Comparison of ENCODE assay signal across 27 cellular contexts in the genomic region with DNA sequence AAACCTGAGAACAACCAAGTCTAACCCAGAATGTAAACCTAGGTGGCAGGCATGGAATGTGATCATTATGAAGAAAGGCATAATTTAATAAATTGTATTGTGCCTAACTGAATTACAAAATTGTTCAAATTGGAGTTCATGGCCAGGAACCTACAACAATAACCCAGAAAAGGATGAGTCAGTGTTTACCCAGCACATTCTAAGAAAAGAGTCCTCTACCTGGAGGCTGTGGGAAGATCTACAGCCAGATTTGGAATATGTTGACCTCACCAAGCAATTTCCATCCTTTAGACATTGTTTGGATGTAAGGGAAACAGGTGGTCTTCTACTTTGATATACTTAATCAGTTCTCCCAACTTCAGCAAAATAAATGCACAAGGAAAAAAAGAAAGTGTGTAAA.
A peak's percentile ranks its signal among the peaks of the same experiment; 100 is the strongest.
DNase-seq lines count a peak whose midpoint lies in the region; FAIRE-seq and TF ChIP-seq lines count a peak whose summit lies in the region.
"Had no signal": no experiment of that assay in that cellular context is flagged by ENCODE, and none has a peak within 500 bp of the region (broad histone marks: within the 10 kb centered on the region; RNA-seq: fewer than 3 reads in every experiment).

No MANE protein-coding gene starts in this region.

- no peaks in the 10 kb centered on the region for H4K20me1 ChIP-seq in mammary epithelial cell (ENCODE audit: insufficient read depth, low read length)
- H4K20me1 ChIP-seq: BLaER1 treated with 17β-estradiol and CSF1 and Interleukin-3, amounts not matched to agents 10 nM and 100 nM had no signal

- no peaks in the 10 kb centered on the region for H3K79me2 ChIP-seq in mammary epithelial cell (ENCODE audit: insufficient read depth, low read length)

- no peak for TF ChIP-seq CTCF in MCF 10A (IDR thresholded peaks at IDR 0.05; ENCODE audit: unreplicated experiment)
- no peak for TF ChIP-seq CTCF in mammary epithelial cell (conservative IDR thresholded peaks at IDR 0.05 in 1 of 2, IDR thresholded peaks at IDR 0.05 in 1 of 2; ENCODE audit: extremely low read depth in 1 of 2, insufficient read depth in 1 of 2, low read depth in 1 of 2, low read length in 2 of 2)
- TF ChIP-seq CTCF in bronchial epithelial cell (IDR thresholded peaks at IDR 0.05; ENCODE audit: insufficient read depth, low read length, severe bottlenecking) = no peak

- BruUV-seq in MCF 10A (replicated peaks; lab: Mats Ljungman, UMichigan) = no TSS peak
- BruUV-seq in mammary epithelial cell (replicated peaks; lab: Mats Ljungman, UMichigan) = no TSS peak

- CTCF ChIA-PET in MCF 10A (lab: Yijun Ruan, JAX) = no interaction called here
- CTCF ChIA-PET in mammary epithelial cell (lab: Charles Lee; ENCODE audit: low non-redundant PET) = no interaction called here

- no peak for FAIRE-seq in bronchial epithelial cell (lab: Jason Lieb, UNC)
- FAIRE-seq: D721Med, GM12891, GM18507, H54 had no signal

- H3K4me2 ChIP-seq in mammary epithelial cell (ENCODE audit: insufficient read depth, low read depth, low read length) = no peak overlapping the region
- H3K4me2 ChIP-seq: A549; BLaER1 treated with 17β-estradiol and CSF1 and Interleukin-3, amounts not matched to agents 10 nM and 100 nM had no signal

- H3K9me3 ChIP-seq in mammary epithelial cell (replicated peaks; ENCODE audit: insufficient read depth, low read length) = no peaks in the 10 kb centered on the region
- H3K9me3 ChIP-seq: A549; BE2C; BLaER1 treated with 17β-estradiol and CSF1 and Interleukin-3, amounts not matched to agents 10 nM and 100 nM; HAP-1 had no signal

- POLR2A ChIA-PET in MCF 10A (lab: Yijun Ruan, JAX) = no interaction called here

- H3K9me3 Mint-ChIP-seq in MCF 10A (ENCODE audit: unreplicated experiment) = no peaks in the 10 kb centered on the region

- intact Hi-C loops in MCF 10A (cut with micrococcal nuclease) = no loop called here
- intact Hi-C loops in mammary epithelial cell (cut with micrococcal nuclease) = no loop called here

- H2AFZ ChIP-seq in mammary epithelial cell (ENCODE audit: low read depth, low read length) = no peak overlapping the region

- H3K4me3 ChIP-seq in mammary epithelial cell (replicated peaks in 1 of 3; ENCODE audit: insufficient read depth in 1 of 3, low read depth in 2 of 3, low read length in 3 of 3) (no peak overlapping the region), bronchial epithelial cell (ENCODE audit: low read depth, low read length) (no peak overlapping the region)
- H3K4me3 ChIP-seq: A549; BLaER1 treated with 17β-estradiol and CSF1 and Interleukin-3, amounts not matched to agents 10 nM and 100 nM; HAP-1 had no signal

- H3K27me3 ChIP-seq in mammary epithelial cell (ENCODE audit: insufficient read depth, low read length) (peaks cover 3% of the 10 kb centered on the region), bronchial epithelial cell (ENCODE audit: control insufficient read depth, insufficient read depth, low read length) (no peaks in the 10 kb centered on the region)
- H3K27me3 ChIP-seq: BLaER1 treated with 17β-estradiol and CSF1 and Interleukin-3, amounts not matched to agents 10 nM and 100 nM had no signal

- H3K27ac ChIP-seq in mammary epithelial cell (ENCODE audit: insufficient read depth, low read depth, low read length) = no peak overlapping the region
- H3K27ac ChIP-seq: A549; BLaER1 treated with 17β-estradiol and CSF1 and Interleukin-3, amounts not matched to agents 10 nM and 100 nM had no signal

- in situ Hi-C loops in mammary epithelial cell (cut with MboI; ENCODE audit: low sequenced_read_pairs in 2 of 2) = no loop called here

- H3K9ac ChIP-seq in mammary epithelial cell (ENCODE audit: insufficient read depth, low read length) = no peak overlapping the region
- H3K9ac ChIP-seq: BLaER1 treated with 17β-estradiol and CSF1 and Interleukin-3, amounts not matched to agents 10 nM and 100 nM had no signal

- no peaks in the 10 kb centered on the region for H3K36me3 ChIP-seq in mammary epithelial cell (ENCODE audit: insufficient read depth, low read length)
- no peaks in the 10 kb centered on the region for H3K36me3 ChIP-seq in bronchial epithelial cell (ENCODE audit: control insufficient read depth, insufficient read depth, low read length)
- H3K36me3 ChIP-seq: BE2C; BLaER1 treated with 17β-estradiol and CSF1 and Interleukin-3, amounts not matched to agents 10 nM and 100 nM; HAP-1 had no signal

- H3K4me1 ChIP-seq in mammary epithelial cell (ENCODE audit: insufficient read depth, low read length) = no peaks in the 10 kb centered on the region
- H3K4me1 ChIP-seq: A549; BE2C; BLaER1 treated with 17β-estradiol and CSF1 and Interleukin-3, amounts not matched to agents 10 nM and 100 nM; HAP-1 had no signal

- H3K36me3 Mint-ChIP-seq in MCF 10A (ENCODE audit: insufficient read depth, unreplicated experiment) = no peaks in the 10 kb centered on the region
- H3K36me3 Mint-ChIP-seq: CD14-positive monocyte had no signal

- H3K27ac Mint-ChIP-seq in MCF 10A (ENCODE audit: low read depth, unreplicated experiment) = no peak overlapping the region
- H3K27ac Mint-ChIP-seq: CD14-positive monocyte; CD4-positive, alpha-beta T cell; CD8-positive, alpha-beta memory T cell; HFFc6 had no signal

- peaks cover 10% of the 10 kb centered on the region for H3K4me1 Mint-ChIP-seq in MCF 10A (ENCODE audit: insufficient read depth, unreplicated experiment)
- H3K4me1 Mint-ChIP-seq: CD14-positive monocyte; CD8-positive, alpha-beta memory T cell had no signal

- H3K27me3 Mint-ChIP-seq in MCF 10A (ENCODE audit: insufficient read depth, unreplicated experiment) = peaks cover 21% of the 10 kb centered on the region

- DNase-seq in MCF 10A (ENCODE audit: unreplicated experiment) (peak; percentile 39), mammary epithelial cell (no peak), NCI-H69 (lab: John Stamatoyannopoulos, UW) (peak; percentile 41), bronchial epithelial cell (ENCODE audit: low read depth) (peak; percentile 45), NK-92 (lab: John Stamatoyannopoulos, UW; ENCODE audit: unreplicated experiment) (no peak), NCI-H82 (lab: John Stamatoyannopoulos, UW) (no peak)
- no peak for DNase-seq in stimulated activated CD4-positive, alpha-beta T cell treated with anti-CD3 and anti-CD28 coated beads, Interleukin-2, amount 100 ng/mL, for 24 hours
- DNase-seq: 8988T; ACHN; AML-193; BE2C; CD4-positive, alpha-beta T cell; CD8-positive, alpha-beta memory T cell; DMS 273 treated with DMSO at 0.1 percent for 48 hours; DMS79; EL; GDM1; GOT3; HFFc6 had no signal

- dilution Hi-C loops in mammary epithelial cell (cut with HindIII; ENCODE audit: low sequenced_read_pairs) = no loop called here

- no peak overlapping the region for H3K4me3 Mint-ChIP-seq in MCF 10A (ENCODE audit: unreplicated experiment)
- H3K4me3 Mint-ChIP-seq: CD14-positive monocyte; CD4-positive, alpha-beta T cell; CD8-positive, alpha-beta memory T cell; HFFc6 had no signal

Comparison
In these comparisons a context has a peak if more than half of its experiments do, and no peak if none do; other contexts are left out.
1. DNase-seq: peak in MCF 10A (single experiment), NCI-H69 (single experiment) and bronchial epithelial cell (single experiment); none in mammary epithelial cell (single experiment), NK-92 (single experiment), NCI-H82 (single experiment) and stimulated activated CD4-positive, alpha-beta T cell treated with anti-CD3 and anti-CD28 coated beads, Interleukin-2, amount 100 ng/mL, for 24 hours (0 of 2).